In the genomic region with DNA sequence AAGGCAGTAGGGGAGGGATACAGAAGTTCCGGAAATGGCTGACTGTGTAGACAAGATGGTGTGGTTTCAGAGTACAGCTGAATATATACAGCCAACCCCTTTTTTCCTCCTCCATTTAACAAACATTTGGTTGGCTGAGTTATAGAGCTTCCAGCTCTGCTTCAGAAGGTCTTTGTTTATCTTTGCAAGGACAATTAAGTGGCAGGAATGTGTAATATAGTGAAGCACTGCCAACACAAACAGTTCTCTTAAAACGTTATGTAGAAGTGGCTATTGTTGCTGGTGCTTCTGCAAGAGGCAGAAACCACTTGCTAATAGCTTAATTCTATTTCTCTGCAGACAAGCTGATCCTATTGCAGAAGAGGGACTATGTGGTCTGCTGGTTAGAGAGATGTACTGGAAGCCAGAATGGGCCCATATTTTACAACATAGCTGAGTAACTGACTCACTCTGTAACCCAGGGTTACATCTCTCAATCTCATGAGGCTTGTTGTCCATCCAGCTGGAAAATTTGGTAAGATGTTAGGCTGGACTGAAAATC, we compare ENCODE assay signal across 8 cellular contexts.
A peak's percentile ranks its signal among the peaks of the same experiment; 100 is the strongest.
DNase-seq lines count a peak whose midpoint lies in the region; ATAC-seq and TF ChIP-seq lines count a peak whose summit lies in the region.

No MANE protein-coding gene starts in this region.

- no peaks in the 10 kb centered on the region for H3K36me3 Mint-ChIP-seq in activated CD4-positive, alpha-beta T cell treated with anti-CD3 and anti-CD28 coated beads for 36 hours (ENCODE audit: low read depth)

- peak; percentile 82 for DNase-seq in A673 (ENCODE audit: low spot score)
- DNase-seq in NCI-H1105 (lab: John Stamatoyannopoulos, UW) = peak; percentile 92
- DNase-seq in astrocyte of the spinal cord (ENCODE audit: low read depth, low spot score) = peak; percentile 99
- DNase-seq in activated CD4-positive, alpha-beta T cell treated with anti-CD3 and anti-CD28 coated beads for 48 hours = no peak
- no peak for DNase-seq in GM19240 (ENCODE audit: insufficient read length, low spot score)
- DNase-seq in activated CD4-positive, alpha-beta T cell treated with anti-CD3 and anti-CD28 coated beads for 36 hours = no peak

- intact Hi-C loops in A673 (cut with micrococcal nuclease; ENCODE audit: unreplicated experiment) = no loop called here
- intact Hi-C loops in activated CD4-positive, alpha-beta T cell treated with anti-CD3 and anti-CD28 coated beads for 36 hours (cut with DNase I, micrococcal nuclease) = no loop called here

- in situ Hi-C loops in astrocyte of the spinal cord (cut with HindIII; ENCODE audit: low sequenced_read_pairs) = no loop called here

- H3K9me3 Mint-ChIP-seq in activated CD4-positive, alpha-beta T cell treated with anti-CD3 and anti-CD28 coated beads for 36 hours (ENCODE audit: low read depth) = no peaks in the 10 kb centered on the region

- H3K4me3 ChIP-seq in A673 (ENCODE audit: low read depth, low read length, poor library complexity, severe bottlenecking) (no peak overlapping the region), astrocyte of the spinal cord (ENCODE audit: low read depth, low read length) (no peak overlapping the region), liver (ENCODE audit: low read depth in 1 of 3, low read length in 3 of 3) (no peak overlapping the region)

- POLR2A ChIA-PET in A673 (lab: Charles Lee; ENCODE audit: low non-redundant PET) = no interaction called here
- POLR2A ChIA-PET in activated CD4-positive, alpha-beta T cell treated with anti-CD3 and anti-CD28 coated beads for 36 hours (lab: Charles Lee) = no interaction called here

- WGBS in liver = 43% methylated on average over 2 of the region's 2 CpGs

- TF ChIP-seq CTCF in A673 (conservative IDR thresholded peaks at IDR 0.05; ENCODE audit: low read depth, low read length) = no peak
- peak; percentile 6 for TF ChIP-seq CTCF in astrocyte of the spinal cord (IDR thresholded peaks at IDR 0.05; ENCODE audit: low read depth, low read length)
- TF ChIP-seq CTCF in liver (IDR thresholded peaks at IDR 0.05; ENCODE audit: low read depth, low read length, missing input control) = peak; percentile 15

- H3K4me3 Mint-ChIP-seq in activated CD4-positive, alpha-beta T cell treated with anti-CD3 and anti-CD28 coated beads for 36 hours = no peak overlapping the region

- no peak for ATAC-seq in GM19023 (IDR thresholded peaks at IDR 0.05; ENCODE audit: unreplicated experiment)
- ATAC-seq in activated CD4-positive, alpha-beta T cell treated with anti-CD3 and anti-CD28 coated beads for 36 hours = no peak

- peaks cover 3% of the 10 kb centered on the region for H3K27me3 Mint-ChIP-seq in activated CD4-positive, alpha-beta T cell treated with anti-CD3 and anti-CD28 coated beads for 36 hours

- H3K27me3 ChIP-seq in A673 (replicated peaks; ENCODE audit: insufficient read depth, low read depth, low read length, poor library complexity) (no peaks in the 10 kb centered on the region), liver (ENCODE audit: control insufficient read depth in 4 of 4, insufficient read depth in 4 of 4, low read length in 3 of 4) (peaks cover 0 to 3% (median 0%) of the 10 kb centered on the region in 4 donors)

- no peak overlapping the region for H3K27ac Mint-ChIP-seq in activated CD4-positive, alpha-beta T cell treated with anti-CD3 and anti-CD28 coated beads for 36 hours

- H3K36me3 ChIP-seq in A673 (ENCODE audit: insufficient read depth, low read length, poor library complexity, severe bottlenecking) (no peaks in the 10 kb centered on the region), liver (ENCODE audit: control insufficient read depth in 4 of 4, insufficient read depth in 3 of 4, low read depth in 1 of 4, low read length in 3 of 4) (no peaks in the 10 kb centered on the region)

- no peaks in the 10 kb centered on the region for H3K9me3 ChIP-seq in A673 (ENCODE audit: low read depth, low read length, poor library complexity, severe bottlenecking)
- H3K9me3 ChIP-seq in liver (ENCODE audit: control insufficient read depth in 4 of 4, low read length in 3 of 4) = peaks cover 0 to 8% (median 1%) of the 10 kb centered on the region in 4 donors

- no peak overlapping the region for H3K9ac ChIP-seq in liver (ENCODE audit: low read depth in 1 of 2, low read length in 2 of 2)

- BruUV-seq in A673 (replicated peaks; lab: Mats Ljungman, UMichigan) = no TSS peak

- H3K4me1 ChIP-seq in A673 (ENCODE audit: insufficient read depth, low read length, poor library complexity, severe bottlenecking) = peaks cover 24% of the 10 kb centered on the region
- no peaks in the 10 kb centered on the region for H3K4me1 ChIP-seq in liver (ENCODE audit: control insufficient read depth in 4 of 4, insufficient read depth in 4 of 4, low read length in 3 of 4)

- no peaks in the 10 kb centered on the region for H3K4me1 Mint-ChIP-seq in activated CD4-positive, alpha-beta T cell treated with anti-CD3 and anti-CD28 coated beads for 36 hours

- CTCF ChIA-PET in A673 (lab: Charles Lee) = no interaction called here
- CTCF ChIA-PET in activated CD4-positive, alpha-beta T cell treated with anti-CD3 and anti-CD28 coated beads for 36 hours (lab: Charles Lee) = interaction anchor here (1.1 kb wide), 1 partner anchor 26 kb away, joined by 5 read pairs; no protein-coding TSS in a partner anchor

- H3K27ac ChIP-seq in A673 (ENCODE audit: low read depth, low read length, poor library complexity, severe bottlenecking) = peak overlapping the region; percentile 49
- no peak overlapping the region for H3K27ac ChIP-seq in liver (ENCODE audit: low read depth in 1 of 2, low read length in 2 of 2)

- no peak for TF ChIP-seq RAD21 in liver (IDR thresholded peaks at IDR 0.05)

TF ChIP-seq in liver, 16 proteins besides CTCF, POLR2A, EP300 and RAD21:
- TF ChIP-seq, protein P1, sequence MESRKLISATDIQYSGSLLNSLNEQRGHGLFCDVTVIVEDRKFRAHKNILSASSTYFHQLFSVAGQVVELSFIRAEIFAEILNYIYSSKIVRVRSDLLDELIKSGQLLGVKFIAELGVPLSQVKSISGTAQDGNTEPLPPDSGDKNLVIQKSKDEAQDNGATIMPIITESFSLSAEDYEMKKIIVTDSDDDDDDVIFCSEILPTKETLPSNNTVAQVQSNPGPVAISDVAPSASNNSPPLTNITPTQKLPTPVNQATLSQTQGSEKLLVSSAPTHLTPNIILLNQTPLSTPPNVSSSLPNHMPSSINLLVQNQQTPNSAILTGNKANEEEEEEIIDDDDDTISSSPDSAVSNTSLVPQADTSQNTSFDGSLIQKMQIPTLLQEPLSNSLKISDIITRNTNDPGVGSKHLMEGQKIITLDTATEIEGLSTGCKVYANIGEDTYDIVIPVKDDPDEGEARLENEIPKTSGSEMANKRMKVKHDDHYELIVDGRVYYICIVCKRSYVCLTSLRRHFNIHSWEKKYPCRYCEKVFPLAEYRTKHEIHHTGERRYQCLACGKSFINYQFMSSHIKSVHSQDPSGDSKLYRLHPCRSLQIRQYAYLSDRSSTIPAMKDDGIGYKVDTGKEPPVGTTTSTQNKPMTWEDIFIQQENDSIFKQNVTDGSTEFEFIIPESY (IDR thresholded peaks at IDR 0.05) = no peak
- TF ChIP-seq FOXA1 (IDR thresholded peaks at IDR 0.05) (no peak), TAF1 (conservative IDR thresholded peaks at IDR 0.05) (no peak), EGR1 (IDR thresholded peaks at IDR 0.05; ENCODE audit: low read depth in 2 of 2) (no peak), HNF4G (IDR thresholded peaks at IDR 0.05) (no peak), NR2F2 (IDR thresholded peaks at IDR 0.05) (no peak), RXRA (IDR thresholded peaks at IDR 0.05) (no peak), JUND (IDR thresholded peaks at IDR 0.05) (no peak), YY1 (IDR thresholded peaks at IDR 0.05) (no peak), HNF4A (conservative IDR thresholded peaks at IDR 0.05) (no peak)
- TF ChIP-seq, protein P2, sequence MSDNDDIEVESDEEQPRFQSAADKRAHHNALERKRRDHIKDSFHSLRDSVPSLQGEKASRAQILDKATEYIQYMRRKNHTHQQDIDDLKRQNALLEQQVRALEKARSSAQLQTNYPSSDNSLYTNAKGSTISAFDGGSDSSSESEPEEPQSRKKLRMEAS (IDR thresholded peaks at IDR 0.05) = no peak

Comparison
In these comparisons a context has a peak if more than half of its experiments do, and no peak if none do; other contexts are left out.
1. DNase-seq: peak in A673 (single experiment), NCI-H1105 (single experiment) and astrocyte of the spinal cord (single experiment); none in activated CD4-positive, alpha-beta T cell treated with anti-CD3 and anti-CD28 coated beads for 48 hours (single experiment), GM19240 (single experiment) and activated CD4-positive, alpha-beta T cell treated with anti-CD3 and anti-CD28 coated beads for 36 hours (single experiment).